ENCODE assay signal across 10 cellular contexts in genomic region chr1:117171900-117172501, GRCh38. TPM values are rescaled to one million over a fixed set of nuclear protein-coding genes. Genes with fewer than 3 reads are reported as not detected.
DNase-seq lines count a peak whose midpoint lies in the region; ATAC-seq and TF ChIP-seq lines count a peak whose summit lies in the region.
"Had no signal": no experiment of that assay in that cellular context is flagged by ENCODE, and none has a peak within 500 bp of the region (broad histone marks: within the 10 kb centered on the region; RNA-seq: fewer than 3 reads in every experiment).

No MANE protein-coding gene starts in this region.

- H3K79me1 ChIP-seq in IMR-90 (ENCODE audit: low read depth in 1 of 2, low read length in 2 of 2), result no peaks in the 10 kb centered on the region

- DNase-seq in IMR-90 (peak; percentile 60), body of pancreas (peak; percentile 88 to 96 (median 94)), right cardiac atrium (peak; percentile 78 to 89 (median 85)), gastrocnemius medialis (peak; percentile 44 to 91), GM10248 (ENCODE audit: extremely low spot score) (no peak)
- no peak for DNase-seq in activated T-cell treated with anti-CD3 and anti-CD28 coated beads, Interleukin-2, amount 50 U/mL, for 72 hours
- DNase-seq in activated naive CD4-positive, alpha-beta T cell (lab: John Stamatoyannopoulos, UW), result no peak
- DNase-seq: mesendoderm, NCI-H510A had no signal

- no peak overlapping the region for H2BK120ac ChIP-seq in IMR-90 (ENCODE audit: low read depth, low read length)

- intact Hi-C loops in IMR-90 (cut with micrococcal nuclease), result no loop called here
- intact Hi-C loops in body of pancreas (cut with DNase I), result no loop called here
- intact Hi-C loops in right cardiac atrium (cut with DNase I), result no loop called here
- intact Hi-C loops in gastrocnemius medialis (cut with DNase I; ENCODE audit: low total_unique reads), result no loop called here

- no peaks in the 10 kb centered on the region for H3K4me1 Mint-ChIP-seq in activated T-cell treated with anti-CD3 and anti-CD28 coated beads, Interleukin-2, amount 50 U/mL, for 72 hours (ENCODE audit: low read depth)

- H3K14ac ChIP-seq in IMR-90 (replicated peaks; ENCODE audit: low read depth, low read length), result no peak overlapping the region

- TF ChIP-seq CTCF in IMR-90 (conservative IDR thresholded peaks at IDR 0.05; ENCODE audit: low read depth, low read length), result no peak
- TF ChIP-seq CTCF in body of pancreas (IDR thresholded peaks at IDR 0.05), result no peak
- TF ChIP-seq CTCF in gastrocnemius medialis (IDR thresholded peaks at IDR 0.05 in 4 of 5, conservative IDR thresholded peaks at IDR 0.05 in 1 of 5), result no peak
- no peak for TF ChIP-seq CTCF in GM10248 (IDR thresholded peaks at IDR 0.05; ENCODE audit: control extremely low read depth, extremely low read depth, low read depth, missing control alignments)

- no peak overlapping the region for H3K4me3 Mint-ChIP-seq in activated T-cell treated with anti-CD3 and anti-CD28 coated beads, Interleukin-2, amount 50 U/mL, for 72 hours

- dilution Hi-C loops in IMR-90 (cut with HindIII; ENCODE audit: low sequenced_read_pairs, unreplicated experiment), result no loop called here

- no peaks in the 10 kb centered on the region for H4K20me1 ChIP-seq in IMR-90 (ENCODE audit: insufficient read depth, low read length)

- H3K9me1 ChIP-seq in IMR-90 (ENCODE audit: insufficient read depth, low read length), result no peaks in the 10 kb centered on the region

- CTCF ChIA-PET in IMR-90 (lab: Yijun Ruan, JAX) (no interaction called here), GM10248 (lab: Yijun Ruan, JAX) (no interaction called here)

- ATAC-seq in IMR-90 (ENCODE audit: low read depth), result no peak
- peak; percentile 97 for ATAC-seq in body of pancreas
- peak; percentile 93 to 95 for ATAC-seq in right cardiac atrium
- ATAC-seq in gastrocnemius medialis, result peak; percentile 81 to 96
- no peak for ATAC-seq in activated T-cell treated with anti-CD3 and anti-CD28 coated beads, Interleukin-2, amount 50 U/mL, for 72 hours (replicated peaks in 1 of 2)
- ATAC-seq in GM18517 (IDR thresholded peaks at IDR 0.05; ENCODE audit: unreplicated experiment), result no peak

- no peak overlapping the region for H3K56ac ChIP-seq in IMR-90 (ENCODE audit: extremely low read depth, insufficient read depth, low read length)

- no peak overlapping the region for H3K23ac ChIP-seq in IMR-90 (ENCODE audit: low read depth, low read length)

- H4K8ac ChIP-seq in IMR-90 (ENCODE audit: low read depth in 2 of 2, low read length in 2 of 2), result no peak overlapping the region

- H3K36me3 ChIP-seq in IMR-90 (ENCODE audit: control insufficient read depth, insufficient read depth, low read length) (no peaks in the 10 kb centered on the region), body of pancreas (replicated peaks in 1 of 2; ENCODE audit: insufficient read depth in 1 of 2, low read depth in 2 of 2) (no peaks in the 10 kb centered on the region), gastrocnemius medialis (no peaks in the 10 kb centered on the region)

- H3K27ac Mint-ChIP-seq in activated T-cell treated with anti-CD3 and anti-CD28 coated beads, Interleukin-2, amount 50 U/mL, for 72 hours, result no peak overlapping the region

- no peak overlapping the region for H2AFZ ChIP-seq in IMR-90 (replicated peaks; ENCODE audit: low read length, poor library complexity)

- H3K9me3 Mint-ChIP-seq in activated T-cell treated with anti-CD3 and anti-CD28 coated beads, Interleukin-2, amount 50 U/mL, for 72 hours, result no peaks in the 10 kb centered on the region

- H3K36me3 Mint-ChIP-seq in activated T-cell treated with anti-CD3 and anti-CD28 coated beads, Interleukin-2, amount 50 U/mL, for 72 hours (ENCODE audit: insufficient read depth in 2 of 2), result no peaks in the 10 kb centered on the region

- H3K27me3 ChIP-seq in IMR-90 (ENCODE audit: control insufficient read depth, insufficient read depth, low read length) (no peaks in the 10 kb centered on the region), body of pancreas (no peaks in the 10 kb centered on the region), right cardiac atrium (ENCODE audit: control insufficient read depth, insufficient read depth) (no peaks in the 10 kb centered on the region), gastrocnemius medialis (no peaks in the 10 kb centered on the region)

- no peak overlapping the region for H3K9ac ChIP-seq in IMR-90 (ENCODE audit: low read depth, low read length)

- H4K91ac ChIP-seq in IMR-90 (ENCODE audit: insufficient read depth, low read depth, low read length), result no peak overlapping the region

- in situ Hi-C loops in IMR-90 (cut with MboI; ENCODE audit: low sequenced_read_pairs), result no loop called here
- in situ Hi-C loops in gastrocnemius medialis (cut with MboI; ENCODE audit: low sequenced_read_pairs in 4 of 4), result no loop called here

- H2BK5ac ChIP-seq in IMR-90 (ENCODE audit: low read depth, low read length, poor library complexity, severe bottlenecking), result no peak overlapping the region

- TF ChIP-seq RAD21 in IMR-90 (IDR thresholded peaks at IDR 0.05; ENCODE audit: low read length), result no peak

- no TSS peak for BruUV-seq in IMR-90 (replicated peaks; lab: Mats Ljungman, UMichigan)

- TF ChIP-seq POLR2A in IMR-90 (IDR thresholded peaks at IDR 0.05; ENCODE audit: low read depth, low read length) (no peak), body of pancreas (IDR thresholded peaks at IDR 0.05) (peak in 1 of 3 donors; percentile 27), gastrocnemius medialis (IDR thresholded peaks at IDR 0.05) (no peak)

- no peaks in the 10 kb centered on the region for H3K27me3 Mint-ChIP-seq in activated T-cell treated with anti-CD3 and anti-CD28 coated beads, Interleukin-2, amount 50 U/mL, for 72 hours (ENCODE audit: low read depth)

- no peak overlapping the region for H2AK5ac ChIP-seq in IMR-90 (ENCODE audit: low read depth, low read length)

- POLR2A ChIA-PET in IMR-90 (lab: Charles Lee; ENCODE audit: unreplicated experiment), result no interaction called here
- POLR2A ChIA-PET in GM10248 (lab: Yijun Ruan, JAX), result no interaction called here

- H2BK15ac ChIP-seq in IMR-90 (ENCODE audit: low read depth, low read length), result no peak overlapping the region

- no CpG with 5 or more reads among the region's 18 CpGs for WGBS in IMR-90 (ENCODE audit: extremely low coverage in 2 of 2, insufficient read length in 1 of 2), 2 experiments
- WGBS in body of pancreas, 2 donors, result 28% methylated on average over 14 to 18 of the region's 18 CpGs
- WGBS in right cardiac atrium, result 51% methylated on average over 18 of the region's 18 CpGs

- no peak overlapping the region for H4K5ac ChIP-seq in IMR-90 (ENCODE audit: low read depth, low read length)

- H3K4me3 ChIP-seq in IMR-90 (ENCODE audit: insufficient read depth, low read depth, low read length) (no peak overlapping the region), body of pancreas (no peak overlapping the region), right cardiac atrium (ENCODE audit: low read length) (no peak overlapping the region), gastrocnemius medialis (no peak overlapping the region)

- H3K4ac ChIP-seq in IMR-90 (ENCODE audit: low read depth, low read length), result no peak overlapping the region

- no peak overlapping the region for H2AK9ac ChIP-seq in IMR-90 (replicated peaks; ENCODE audit: low read depth, low read length, poor library complexity)

- H3K4me1 ChIP-seq in IMR-90 (ENCODE audit: control insufficient read depth, insufficient read depth, low read length) (peaks cover 6% of the 10 kb centered on the region), body of pancreas (peaks cover 21% of the 10 kb centered on the region), right cardiac atrium (ENCODE audit: control insufficient read depth, insufficient read depth, low read length) (no peaks in the 10 kb centered on the region), gastrocnemius medialis (no peaks in the 10 kb centered on the region)

- no peak overlapping the region for H3K27ac ChIP-seq in IMR-90 (ENCODE audit: insufficient read depth, low read length)
- H3K27ac ChIP-seq in body of pancreas, result peak overlapping the region; percentile 65 to 81 (median 74)
- H3K27ac ChIP-seq in right cardiac atrium (ENCODE audit: low read length), result peak overlapping the region; percentile 57
- peak overlapping the region; percentile 14 to 71 (median 50) for H3K27ac ChIP-seq in gastrocnemius medialis

- no peak overlapping the region for H3K4me2 ChIP-seq in IMR-90 (ENCODE audit: low read depth, low read length)

- no peaks in the 10 kb centered on the region; the same call in 1 of the 2 replicates for H3K9me3 ChIP-seq in IMR-90 (ENCODE audit: control insufficient read depth, insufficient read depth, low read length)
- H3K9me3 ChIP-seq in body of pancreas, result no peaks in the 10 kb centered on the region
- no peaks in the 10 kb centered on the region for H3K9me3 ChIP-seq in right cardiac atrium (ENCODE audit: control insufficient read depth, low read length)
- no peaks in the 10 kb centered on the region for H3K9me3 ChIP-seq in gastrocnemius medialis

- no peak overlapping the region for H3K18ac ChIP-seq in IMR-90 (ENCODE audit: low read depth, low read length)

- no peak overlapping the region for H2BK20ac ChIP-seq in IMR-90 (ENCODE audit: low read depth, low read length)

RNA-seq across cellular contexts. Expression of gene VTCN1, which starts 38.7 kb away (rescaled TPM):
- total RNA-seq in IMR-90 (2012; rRNA removed) (not detected in 2 replicates), body of pancreas (10 to 100 TPM; 20.4 to 23.1 TPM), right cardiac atrium (under 1 TPM in 2 of 4 donors, not detected in 2; 0.11 to 0.25 TPM), gastrocnemius medialis (not detected)
- polyA plus RNA-seq in IMR-90 (2012; rRNA removed) (not detected in 2 replicates), right cardiac atrium (0.05 TPM)
- not detected in 2 replicates for polyA plus RNA-seq in IMR-90 (2012; cell fraction: cytosol; rRNA removed)
- 0.03 TPM in 1 of 2 replicates, not detected in the other for polyA plus RNA-seq in IMR-90 (2012; cell fraction: nucleus; rRNA removed; ENCODE audit: low replicate concordance)
- total RNA-seq in activated T-cell treated with anti-CD3 and anti-CD28 coated beads, Interleukin-2, amount 50 U/mL, for 72 hours, result not detected

RNA-seq across cellular contexts. Expression of gene TRIM45, which starts 50.5 kb away (rescaled TPM):
- total RNA-seq in IMR-90 (2012; rRNA removed) (1.7 and 2.0 TPM in 2 replicates), body of pancreas (1 to 10 TPM; 7.5 to 8.6 TPM), right cardiac atrium (10 to 100 TPM in 3 of 4 donors, 1 to 10 TPM in 1; 8.9 to 21.9 (median 18.6) TPM), gastrocnemius medialis (1 to 10 TPM; 2.4 to 9.4 (median 5.2) TPM)
- polyA plus RNA-seq in IMR-90 (2012; rRNA removed) (4.1 and 5.1 TPM in 2 replicates), right cardiac atrium (11.5 TPM)
- polyA plus RNA-seq in IMR-90 (2012; cell fraction: cytosol; rRNA removed), result 2.1 and 2.9 TPM in 2 replicates
- polyA plus RNA-seq in IMR-90 (2012; cell fraction: nucleus; rRNA removed; ENCODE audit: low replicate concordance), result 19.8 and 36.5 TPM in 2 replicates
- total RNA-seq in activated T-cell treated with anti-CD3 and anti-CD28 coated beads, Interleukin-2, amount 50 U/mL, for 72 hours, result under 1 TPM; 0.30 to 0.34 TPM

Comparison
In these comparisons a context has a peak if more than half of its experiments do, and no peak if none do; other contexts are left out.
1. ATAC-seq: peak in body of pancreas (single experiment), right cardiac atrium (2 of 2) and gastrocnemius medialis (2 of 2); none in IMR-90 (single experiment), activated T-cell treated with anti-CD3 and anti-CD28 coated beads, Interleukin-2, amount 50 U/mL, for 72 hours (0 of 2) and GM18517 (single experiment).
2. DNase-seq: peak in IMR-90 (single experiment), body of pancreas (4 of 4), right cardiac atrium (3 of 3) and gastrocnemius medialis (2 of 2); none in activated T-cell treated with anti-CD3 and anti-CD28 coated beads, Interleukin-2, amount 50 U/mL, for 72 hours (0 of 2), activated naive CD4-positive, alpha-beta T cell (0 of 4) and GM10248 (single experiment).
3. RNA of gene VTCN1, which starts 38.7 kb away (total RNA-seq): 20.4 to 23.1 TPM in body of pancreas; 0.11 to 0.25 TPM in right cardiac atrium, not detected in gastrocnemius medialis, not detected in IMR-90 and not detected in activated T-cell treated with anti-CD3 and anti-CD28 coated beads, Interleukin-2, amount 50 U/mL, for 72 hours; every median in the first group is over 10 times any median in the second.